18 cellular contexts compared by ENCODE assay signal in the genomic region with DNA sequence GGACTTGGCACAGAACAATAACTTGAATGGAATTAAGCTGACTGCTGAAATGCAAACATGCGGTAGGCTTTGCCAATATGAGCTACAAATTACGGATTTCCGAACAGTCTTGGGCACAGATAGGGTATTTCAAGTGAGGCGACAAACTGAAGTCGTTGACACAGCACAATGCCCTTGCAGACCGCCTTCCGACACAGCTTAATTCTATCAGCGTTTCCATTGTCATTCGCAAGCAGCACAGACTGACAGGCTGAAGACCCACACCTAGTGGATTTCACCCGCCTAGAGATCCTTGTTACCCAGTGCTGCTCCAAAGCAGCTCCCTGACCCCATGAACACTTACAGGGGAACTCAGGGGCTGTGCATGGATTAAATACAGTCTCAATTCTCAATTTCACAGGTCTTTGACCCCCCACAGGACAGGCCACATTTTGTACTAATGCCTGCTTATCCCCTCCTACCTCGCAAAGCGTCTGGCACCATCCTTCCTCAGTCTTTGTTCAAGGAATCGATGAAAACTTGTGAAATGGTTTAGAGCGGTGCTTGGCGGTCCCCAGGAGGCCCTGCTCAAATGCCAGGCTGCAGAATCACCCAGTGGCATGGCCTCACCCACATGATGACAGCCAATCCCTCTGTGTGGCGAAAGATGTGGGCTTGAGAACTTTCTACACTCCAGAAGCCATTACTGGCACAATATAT. TPM values are rescaled to one million over a fixed set of nuclear protein-coding genes. Genes with fewer than 3 reads are reported as not detected.
A peak's percentile ranks its signal among the peaks of the same experiment; 100 is the strongest.
DNase-seq lines count a peak whose midpoint lies in the region; ATAC-seq and TF ChIP-seq lines count a peak whose summit lies in the region.
"Had no signal": no experiment of that assay in that cellular context is flagged by ENCODE, and none has a peak within 500 bp of the region (broad histone marks: within the 10 kb centered on the region; RNA-seq: fewer than 3 reads in every experiment).

No MANE protein-coding gene starts in this region.

- H3K4ac ChIP-seq in IMR-90 (ENCODE audit: low read depth, low read length) (no peak overlapping the region), mesendoderm (ENCODE audit: low read depth, low read length) (no peak overlapping the region)

- H4K8ac ChIP-seq in IMR-90 (ENCODE audit: low read depth in 2 of 2, low read length in 2 of 2) (no peak overlapping the region), mesendoderm (ENCODE audit: low read depth, low read length) (no peak overlapping the region)

- H3K79me1 ChIP-seq in IMR-90 (ENCODE audit: low read depth in 1 of 2, low read length in 2 of 2), result peaks cover 38 to 56% of the 10 kb centered on the region in 2 experiments
- H3K79me1 ChIP-seq in mesendoderm (ENCODE audit: low read length), result peaks cover 2% of the 10 kb centered on the region

- dilution Hi-C loops in IMR-90 (cut with HindIII; ENCODE audit: low sequenced_read_pairs, unreplicated experiment), result no loop called here

- H2BK15ac ChIP-seq in IMR-90 (ENCODE audit: low read depth, low read length) (no peak overlapping the region), mesendoderm (replicated peaks; ENCODE audit: low read depth) (no peak overlapping the region)

- H3K9me3 ChIP-seq in IMR-90 (ENCODE audit: control insufficient read depth, insufficient read depth, low read length), result no peaks in the 10 kb centered on the region
- H3K9me3 ChIP-seq: SJCRH30 had no signal

- peaks cover 7% of the 10 kb centered on the region for H3K36me3 ChIP-seq in IMR-90 (ENCODE audit: control insufficient read depth, insufficient read depth, low read length)
- H3K36me3 ChIP-seq in mesendoderm (ENCODE audit: control insufficient read depth, insufficient read depth, low read length), result no peaks in the 10 kb centered on the region
- H3K36me3 ChIP-seq: SJCRH30 had no signal

- H2AK9ac ChIP-seq in IMR-90 (replicated peaks; ENCODE audit: low read depth, low read length, poor library complexity), result peak overlapping the region; percentile 14

- H2AFZ ChIP-seq in IMR-90 (replicated peaks; ENCODE audit: low read length, poor library complexity), result no peak overlapping the region

- no peak overlapping the region for H3K18ac ChIP-seq in IMR-90 (ENCODE audit: low read depth, low read length)
- no peak overlapping the region for H3K18ac ChIP-seq in mesendoderm (ENCODE audit: low read length)

- WGBS in IMR-90 (ENCODE audit: extremely low coverage in 2 of 2, insufficient read length in 1 of 2), 2 experiments, result 94% methylated on average over 9 of the region's 16 CpGs; no CpG with 5 or more reads in 1 of the 2 experiments
- no CpG with 5 or more reads among the region's 16 CpGs for WGBS in mesendoderm (ENCODE audit: extremely low coverage, insufficient coverage, low lambda C conversion rate)

- intact Hi-C loops in IMR-90 (cut with micrococcal nuclease) (loop anchor here (5.0 kb wide), 1 partner anchor 75 kb away; a partner anchor contains a TSS), natural killer cell (cut with micrococcal nuclease) (no loop called here)

- no peak overlapping the region for H4K5ac ChIP-seq in IMR-90 (ENCODE audit: low read depth, low read length)
- no peak overlapping the region for H4K5ac ChIP-seq in mesendoderm (ENCODE audit: low read length)

- BruUV-seq in IMR-90 (replicated peaks; lab: Mats Ljungman, UMichigan), result no TSS peak

- H2BK20ac ChIP-seq in IMR-90 (ENCODE audit: low read depth, low read length), result no peak overlapping the region

- H3K4me2 ChIP-seq in IMR-90 (ENCODE audit: low read depth, low read length) (no peak overlapping the region), mesendoderm (ENCODE audit: low read length) (no peak overlapping the region)

- CTCF ChIA-PET in IMR-90 (lab: Yijun Ruan, JAX), result no interaction called here

- no peak overlapping the region for H3K56ac ChIP-seq in IMR-90 (ENCODE audit: extremely low read depth, insufficient read depth, low read length)
- peak overlapping the region; percentile 22 for H3K56ac ChIP-seq in mesendoderm (ENCODE audit: low read length)

- H3K4me1 Mint-ChIP-seq in brain, result peaks cover 57% of the 10 kb centered on the region
- H3K4me1 Mint-ChIP-seq in natural killer cell, result peaks cover 7 to 8% of the 10 kb centered on the region in 2 donors

- H3K14ac ChIP-seq in IMR-90 (replicated peaks; ENCODE audit: low read depth, low read length), result no peak overlapping the region

- H2BK5ac ChIP-seq in IMR-90 (ENCODE audit: low read depth, low read length, poor library complexity, severe bottlenecking), result no peak overlapping the region
- H2BK5ac ChIP-seq in mesendoderm (ENCODE audit: low read length), result no peak overlapping the region

- H3K27me3 Mint-ChIP-seq in brain, result peaks cover 3% of the 10 kb centered on the region
- peaks cover 25 to 36% of the 10 kb centered on the region in 2 donors for H3K27me3 Mint-ChIP-seq in natural killer cell (ENCODE audit: low read depth in 2 of 2)
- H3K27me3 Mint-ChIP-seq: CD4-positive, alpha-beta T cell had no signal

- no peak for TF ChIP-seq RAD21 in IMR-90 (IDR thresholded peaks at IDR 0.05; ENCODE audit: low read length)

- H3K27ac ChIP-seq in IMR-90 (ENCODE audit: insufficient read depth, low read length) (no peak overlapping the region), mesendoderm (ENCODE audit: low read depth, low read length) (no peak overlapping the region)
- H3K27ac ChIP-seq: SJCRH30 had no signal

- H4K91ac ChIP-seq in IMR-90 (ENCODE audit: insufficient read depth, low read depth, low read length), result no peak overlapping the region

- H3K9ac ChIP-seq in IMR-90 (ENCODE audit: low read depth, low read length), result no peak overlapping the region
- H3K9ac ChIP-seq in mesendoderm (ENCODE audit: low read length), result no peak overlapping the region

- H3K9me3 Mint-ChIP-seq in brain, result peaks cover 0 to 12% (median 11%) of the 10 kb centered on the region in 5 experiments
- no peaks in the 10 kb centered on the region for H3K9me3 Mint-ChIP-seq in natural killer cell

- H2BK120ac ChIP-seq in IMR-90 (ENCODE audit: low read depth, low read length) (no peak overlapping the region), mesendoderm (ENCODE audit: low read depth, low read length) (no peak overlapping the region)

- H2AK5ac ChIP-seq in IMR-90 (ENCODE audit: low read depth, low read length) (0 out of 2 replicates have a peak overlapping the region, but pooled peaks have one; percentile 25), mesendoderm (ENCODE audit: low read length) (no peak overlapping the region)

- no peak overlapping the region for H3K23ac ChIP-seq in IMR-90 (ENCODE audit: low read depth, low read length)
- peak overlapping the region; percentile 3 for H3K23ac ChIP-seq in mesendoderm (ENCODE audit: low read length)

- no peaks in the 10 kb centered on the region for H3K27me3 ChIP-seq in IMR-90 (ENCODE audit: control insufficient read depth, insufficient read depth, low read length)
- H3K27me3 ChIP-seq in mesendoderm (ENCODE audit: insufficient read depth, low read length, poor library complexity), result no peaks in the 10 kb centered on the region
- H3K27me3 ChIP-seq: SJCRH30 had no signal

- no peak for TF ChIP-seq CTCF in IMR-90 (conservative IDR thresholded peaks at IDR 0.05; ENCODE audit: low read depth, low read length)
- no peak for TF ChIP-seq CTCF in brain (conservative IDR thresholded peaks at IDR 0.05)
- TF ChIP-seq CTCF in natural killer cell (IDR thresholded peaks at IDR 0.05), result no peak

- no peak overlapping the region for H3K4me3 ChIP-seq in IMR-90 (ENCODE audit: insufficient read depth, low read depth, low read length)
- H3K4me3 ChIP-seq in mesendoderm (ENCODE audit: low read length), result no peak overlapping the region
- H3K4me3 ChIP-seq: SJCRH30 had no signal

- POLR2A ChIA-PET in IMR-90 (lab: Charles Lee; ENCODE audit: unreplicated experiment), result no interaction called here

- in situ Hi-C loops in IMR-90 (cut with MboI; ENCODE audit: low sequenced_read_pairs), result no loop called here

- H3K36me3 Mint-ChIP-seq in brain (peaks cover 51% of the 10 kb centered on the region), natural killer cell (no peaks in the 10 kb centered on the region)

- peaks cover 12% of the 10 kb centered on the region; the same call in 1 of the 2 replicates for H4K20me1 ChIP-seq in IMR-90 (ENCODE audit: insufficient read depth, low read length)

- no peak for ATAC-seq in IMR-90 (ENCODE audit: low read depth)
- no peak for ATAC-seq in natural killer cell
- no peak for ATAC-seq in GM19467 (IDR thresholded peaks at IDR 0.05; ENCODE audit: unreplicated experiment)

- DNase-seq in IMR-90 (no peak), mesendoderm (peak; percentile 64), natural killer cell (no peak), SKM-1 treated with dmso at 0.1 percent for 144 hours (lab: John Stamatoyannopoulos, UW; ENCODE audit: unreplicated experiment) (no peak), superior temporal gyrus (ENCODE audit: extremely low spot score) (no peak)
- DNase-seq: CD4-positive, alpha-beta T cell; KG1; NCI-H1436; NCI-H2029; NCI-H2171; NCI-H446; NCI-H69; NK-92 treated with Interleukin-12 subunit alpha and Interleukin-12 subunit beta, amount 100 ng/mL, for 24 hours; OCI-M1; RPMI8226; SJCRH30 had no signal

- no peaks in the 10 kb centered on the region for H3K79me2 ChIP-seq in mesendoderm (ENCODE audit: control insufficient read depth, insufficient read depth, low read length)

- no peak for TF ChIP-seq POLR2A in IMR-90 (IDR thresholded peaks at IDR 0.05; ENCODE audit: low read depth, low read length)

- H3K4me1 ChIP-seq in IMR-90 (ENCODE audit: control insufficient read depth, insufficient read depth, low read length) (peaks cover 10% of the 10 kb centered on the region), mesendoderm (ENCODE audit: control insufficient read depth, low read depth, low read length) (peaks cover 7% of the 10 kb centered on the region)

- peaks cover 4% of the 10 kb centered on the region; the same call in 1 of the 2 replicates for H3K9me1 ChIP-seq in IMR-90 (ENCODE audit: insufficient read depth, low read length)

- H3K4me3 Mint-ChIP-seq in brain (peak overlapping the region in 4 of 5 experiments; percentile 5 to 43 (median 18)), natural killer cell (no peak overlapping the region)
- H3K4me3 Mint-ChIP-seq: CD4-positive, alpha-beta T cell had no signal

- peak overlapping the region; percentile 43 to 78 (median 50) for H3K27ac Mint-ChIP-seq in brain
- no peak overlapping the region for H3K27ac Mint-ChIP-seq in natural killer cell
- H3K27ac Mint-ChIP-seq: CD4-positive, alpha-beta T cell had no signal

TF ChIP-seq in IMR-90, 13 proteins besides CTCF, POLR2A, EP300 and RAD21:
- TF ChIP-seq MAFK (IDR thresholded peaks at IDR 0.05; ENCODE audit: low read depth, low read length), result no peak

RNA-seq across cellular contexts. Expression of a gene that starts 34.5 kb away (rescaled TPM):
- total RNA-seq in IMR-90 (2012; rRNA removed) (0.90 and 1.1 TPM in 2 replicates), natural killer cell (1 to 10 TPM in 2 of 3 donors, under 1 TPM in 1; 0.68 to 5.6 (median 1.1) TPM)
- polyA plus RNA-seq in IMR-90 (2012; rRNA removed) (0.17 and 0.46 TPM in 2 replicates), brain (ENCODE audit: insufficient read depth, low read depth, low replicate concordance) (not detected)
- 0.02 and 0.03 TPM in 2 replicates for polyA plus RNA-seq in IMR-90 (2012; cell fraction: cytosol; rRNA removed)
- polyA plus RNA-seq in IMR-90 (2012; cell fraction: nucleus; rRNA removed; ENCODE audit: low replicate concordance), result 0.17 and 0.94 TPM in 2 replicates
- polyA plus RNA-seq in mesendoderm (2013, experiment 1 of 2), result 0.32 TPM
- polyA plus RNA-seq in mesendoderm (2013, experiment 2 of 2), result 0.28 TPM

Comparison
In these comparisons a context has a peak if more than half of its experiments do, and no peak if none do; other contexts are left out.
1. H3K27ac Mint-ChIP-seq: peak in brain (5 of 5); none in natural killer cell (0 of 2).